ENCODE assay signal across 13 cellular contexts in genomic region chr6:18148304-18149025, GRCh38. TPM values are rescaled to one million over a fixed set of nuclear protein-coding genes. Genes with fewer than 3 reads are reported as not detected.
DNase-seq lines count a peak whose midpoint lies in the region; ATAC-seq and TF ChIP-seq lines count a peak whose summit lies in the region.
"Had no signal": no experiment of that assay in that cellular context is flagged by ENCODE, and none has a peak within 500 bp of the region (broad histone marks: within the 10 kb centered on the region; RNA-seq: fewer than 3 reads in every experiment).

No MANE protein-coding gene starts in this region.

- no peak for ATAC-seq in GM19395 (IDR thresholded peaks at IDR 0.05; ENCODE audit: unreplicated experiment)
- ATAC-seq: GM23338 had no signal

- intact Hi-C loops in esophagus squamous epithelium (cut with DNase I) = no loop called here

- no peaks in the 10 kb centered on the region for H3K79me2 ChIP-seq in ACC112 (ENCODE audit: control insufficient read depth, insufficient read depth, low read length, unreplicated experiment)

- no peak for TF ChIP-seq CTCF in esophagus squamous epithelium (IDR thresholded peaks at IDR 0.05)

- H3K27me3 ChIP-seq in ACC112 (ENCODE audit: insufficient read depth, low read length) = no peaks in the 10 kb centered on the region
- no peaks in the 10 kb centered on the region for H3K27me3 ChIP-seq in esophagus squamous epithelium
- H3K27me3 ChIP-seq: spleen had no signal

- H3K9me3 ChIP-seq in esophagus squamous epithelium = no peaks in the 10 kb centered on the region
- H3K9me3 ChIP-seq: spleen had no signal

- H3K36me3 ChIP-seq in ACC112 (ENCODE audit: insufficient read depth, low read length) (no peaks in the 10 kb centered on the region; the same call in 1 of the 2 replicates), esophagus squamous epithelium (peaks cover 0 to 45% (median 0%) of the 10 kb centered on the region in 3 donors)

- H2AFZ ChIP-seq in ACC112 (ENCODE audit: low read length, unreplicated experiment) = no peak overlapping the region
- H2AFZ ChIP-seq: GM23338 had no signal

- H3K27ac ChIP-seq in ACC112 (ENCODE audit: low read depth, low read length) = peak overlapping the region; percentile 77
- H3K27ac ChIP-seq in esophagus squamous epithelium = no peak overlapping the region
- H3K27ac ChIP-seq: spleen had no signal

- no peak overlapping the region for H3K4me3 ChIP-seq in ACC112 (ENCODE audit: low read depth, low read length)
- H3K4me3 ChIP-seq in esophagus squamous epithelium = no peak overlapping the region
- H3K4me3 ChIP-seq: GM23338, spleen had no signal

- H3K4me1 ChIP-seq in ACC112 (ENCODE audit: control insufficient read depth, insufficient read depth, low read length, unreplicated experiment) = peaks cover 33% of the 10 kb centered on the region
- H3K4me1 ChIP-seq in esophagus squamous epithelium = peaks cover 2 to 10% (median 3%) of the 10 kb centered on the region in 3 donors

- TF ChIP-seq POLR2A in esophagus squamous epithelium (IDR thresholded peaks at IDR 0.05) = no peak

- DNase-seq in HK-2 (ENCODE audit: unreplicated experiment) = peak; percentile 55
- DNase-seq in T1000 (lab: John Stamatoyannopoulos, UW) = peak; percentile 48
- DNase-seq in iris pigment epithelial cell (ENCODE audit: low read depth) = peak; percentile 92
- no peak for DNase-seq in central memory CD4-positive, alpha-beta T cell
- no peak for DNase-seq in esophagus squamous epithelium (lab: John Stamatoyannopoulos, UW)
- DNase-seq in NCI-H2171 treated with DMSO at 0.1 percent for 48 hours (lab: John Stamatoyannopoulos, UW) = no peak
- DNase-seq: activated effector memory CD4-positive, alpha-beta T cell treated with anti-CD3 and anti-CD28 coated beads, Interleukin-2, amount 50 U/mL, for 16 hours; CD4-positive, alpha-beta T cell; NCI-H345; spleen had no signal

- 85 to 90% methylated on average over 5 of the region's 5 CpGs for WGBS in esophagus squamous epithelium, 2 donors

RNA-seq across cellular contexts. Expression of gene TPMT, which starts 6.4 kb away (rescaled TPM):
- total RNA-seq in esophagus squamous epithelium = 10 to 100 TPM in 3 of 4 donors, 1 to 10 TPM in 1; 8.1 to 16.1 (median 12.7) TPM

RNA-seq across cellular contexts. Expression of gene KDM1B, which starts 6.8 kb away (rescaled TPM):
- total RNA-seq in esophagus squamous epithelium = 10 to 100 TPM; 12.2 to 24.5 (median 18.2) TPM

RNA-seq across cellular contexts. Expression of gene NHLRC1, which starts 26.0 kb away (rescaled TPM):
- 1 to 10 TPM in 3 of 4 donors, under 1 TPM in 1; 0.49 to 1.8 (median 1.3) TPM for total RNA-seq in esophagus squamous epithelium

Comparison
In these comparisons a context has a peak if more than half of its experiments do, and no peak if none do; other contexts are left out.
1. DNase-seq: peak in HK-2 (single experiment), T1000 (single experiment) and iris pigment epithelial cell (single experiment); none in central memory CD4-positive, alpha-beta T cell (single experiment), esophagus squamous epithelium (single experiment) and NCI-H2171 treated with DMSO at 0.1 percent for 48 hours (single experiment).